28 cellular contexts compared by ENCODE assay signal in the genomic region with DNA sequence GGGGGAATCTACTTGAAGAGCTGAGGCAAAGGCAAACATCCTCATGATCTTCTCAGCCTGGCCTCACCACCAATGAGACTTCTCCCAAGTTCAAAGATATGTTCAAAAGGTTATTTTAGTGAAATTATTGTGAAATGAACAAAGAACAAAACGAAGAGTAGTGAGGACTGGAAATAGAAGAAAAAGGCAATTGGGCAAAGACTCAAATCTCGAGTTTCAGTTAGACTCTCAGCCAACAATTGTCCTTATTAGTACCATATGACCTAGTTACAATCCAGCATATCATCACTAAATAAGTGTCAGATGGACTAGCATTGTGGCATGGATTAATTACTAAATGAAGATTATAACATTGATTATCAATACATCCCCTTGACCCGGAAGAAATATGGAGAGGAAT. TPM values are rescaled to one million over a fixed set of nuclear protein-coding genes. Genes with fewer than 3 reads are reported as not detected.
"Had no signal": no experiment of that assay in that cellular context is flagged by ENCODE, and none has a peak within 500 bp of the region (broad histone marks: within the 10 kb centered on the region; RNA-seq: fewer than 3 reads in every experiment).

No MANE protein-coding gene starts in this region.

- H3K36me3 ChIP-seq: ascending aorta, breast epithelium, cardiac muscle cell, colonic mucosa, esophagus squamous epithelium, gastroesophageal sphincter, heart right ventricle had no signal

- H3K27me3 ChIP-seq: ascending aorta, breast epithelium, cardiac muscle cell, colonic mucosa, esophagus squamous epithelium, gastroesophageal sphincter, heart right ventricle, hepatocyte had no signal

- H3K27ac Mint-ChIP-seq: activated CD4-positive, alpha-beta memory T cell treated with anti-CD3 and anti-CD28 coated beads, Interleukin-2, amount 10 ng/mL, durations not matched to agents 7 days and 5 days; activated CD4-positive, alpha-beta T cell treated with anti-CD3 and anti-CD28 coated beads, Interleukin-2, amount 10 ng/mL, durations not matched to agents 7 days and 5 days; activated naive CD4-positive, alpha-beta T cell treated with anti-CD3 and anti-CD28 coated beads, Interleukin-2, amount 50 U/mL, for 24 hours; activated naive CD8-positive, alpha-beta T cell treated with anti-CD3 and anti-CD28 coated beads for 36 hours; activated naive CD8-positive, alpha-beta T cell treated with anti-CD3 and anti-CD28 coated beads, Interleukin-2, amount 50 U/mL, for 24 hours; activated T-helper 17 cell treated with anti-CD3 and anti-CD28 coated beads, Interleukin-2, amount 50 U/mL, for 72 hours; brain; WTC11 had no signal

- H3K9me3 Mint-ChIP-seq: activated CD4-positive, alpha-beta memory T cell treated with anti-CD3 and anti-CD28 coated beads, Interleukin-2, amount 10 ng/mL, durations not matched to agents 7 days and 5 days; activated CD4-positive, alpha-beta T cell treated with anti-CD3 and anti-CD28 coated beads, Interleukin-2, amount 10 ng/mL, durations not matched to agents 7 days and 5 days; activated naive CD4-positive, alpha-beta T cell treated with anti-CD3 and anti-CD28 coated beads, Interleukin-2, amount 50 U/mL, for 24 hours; activated naive CD8-positive, alpha-beta T cell treated with anti-CD3 and anti-CD28 coated beads for 36 hours; activated naive CD8-positive, alpha-beta T cell treated with anti-CD3 and anti-CD28 coated beads, Interleukin-2, amount 50 U/mL, for 24 hours; activated T-cell treated with anti-CD3 and anti-CD28 coated beads, Interleukin-2, amount 50 U/mL, for 4 hours; activated T-helper 17 cell treated with anti-CD3 and anti-CD28 coated beads, Interleukin-2, amount 50 U/mL, for 72 hours; brain; WTC11 had no signal

- H3K9me3 ChIP-seq: ascending aorta, breast epithelium, colonic mucosa, esophagus squamous epithelium, gastroesophageal sphincter, heart right ventricle had no signal

- H3K27ac ChIP-seq: ascending aorta, breast epithelium, cardiac muscle cell, colonic mucosa, epithelial cell of prostate, esophagus squamous epithelium, gastroesophageal sphincter, heart right ventricle, hepatocyte, VCaP had no signal

- H2AFZ ChIP-seq: hepatocyte had no signal

- H3K4me1 Mint-ChIP-seq: brain, WTC11 had no signal

- ATAC-seq: activated naive CD8-positive, alpha-beta T cell treated with anti-CD3 and anti-CD28 coated beads, Interleukin-2, amount 50 U/mL, for 24 hours; gastroesophageal sphincter; heart right ventricle; WTC11 had no signal

- H3K27me3 Mint-ChIP-seq: activated CD4-positive, alpha-beta T cell treated with anti-CD3 and anti-CD28 coated beads, Interleukin-2, amount 10 ng/mL, durations not matched to agents 7 days and 5 days; activated T-helper 17 cell treated with anti-CD3 and anti-CD28 coated beads, Interleukin-2, amount 50 U/mL, for 72 hours; brain had no signal

- H3K79me2 ChIP-seq: hepatocyte had no signal

- H3K36me3 Mint-ChIP-seq: activated naive CD4-positive, alpha-beta T cell treated with anti-CD3 and anti-CD28 coated beads, Interleukin-2, amount 50 U/mL, for 24 hours; activated naive CD8-positive, alpha-beta T cell treated with anti-CD3 and anti-CD28 coated beads for 36 hours; brain; WTC11 had no signal

- H3K4me3 ChIP-seq: ascending aorta, breast epithelium, cardiac muscle cell, colonic mucosa, esophagus squamous epithelium, gastroesophageal sphincter, heart right ventricle, hepatocyte had no signal

- H3K4me1 ChIP-seq: ascending aorta, breast epithelium, colonic mucosa, esophagus squamous epithelium, gastroesophageal sphincter, heart right ventricle had no signal

- H3K4me3 Mint-ChIP-seq: activated CD4-positive, alpha-beta memory T cell treated with anti-CD3 and anti-CD28 coated beads, Interleukin-2, amount 10 ng/mL, durations not matched to agents 7 days and 5 days; activated CD4-positive, alpha-beta T cell treated with anti-CD3 and anti-CD28 coated beads, Interleukin-2, amount 10 ng/mL, durations not matched to agents 7 days and 5 days; activated naive CD8-positive, alpha-beta T cell treated with anti-CD3 and anti-CD28 coated beads for 36 hours; activated naive CD8-positive, alpha-beta T cell treated with anti-CD3 and anti-CD28 coated beads, Interleukin-2, amount 50 U/mL, for 24 hours; activated T-cell treated with anti-CD3 and anti-CD28 coated beads, Interleukin-2, amount 50 U/mL, for 4 hours; brain; WTC11 had no signal

- DNase-seq: activated CD4-positive, alpha-beta T cell treated with anti-CD3 and anti-CD28 coated beads for 1 hour; activated CD4-positive, alpha-beta T cell treated with anti-CD3 and anti-CD28 coated beads, Interleukin-2, amount 50 U/mL, for 4 hours; activated CD8-positive, alpha-beta memory T cell treated with anti-CD3 and anti-CD28 coated beads, Interleukin-2, amount 50 U/mL, for 48 hours; activated gamma-delta T cell treated with Interleukin-2 at 50 U/mL for 16 hours; activated naive CD4-positive, alpha-beta T cell treated with Interleukin-2 at 50 U/mL for 16 hours; activated naive CD8-positive, alpha-beta T cell treated with anti-CD3 and anti-CD28 coated beads for 36 hours; activated naive CD8-positive, alpha-beta T cell treated with anti-CD3 and anti-CD28 coated beads, Interleukin-2, amount 50 U/mL, for 24 hours; activated T-cell treated with anti-CD3 and anti-CD28 coated beads, Interleukin-2, amount 50 U/mL, for 4 hours; cerebellar nuclear complex; colonic mucosa; effector CD8-positive, alpha-beta T cell; esophagus squamous epithelium; foreskin melanocyte; heart right ventricle had no signal

- H3K4me2 ChIP-seq: hepatocyte had no signal

RNA-seq across cellular contexts. Expression of a gene that starts 9.0 kb away (rescaled TPM):
- total RNA-seq: activated CD4-positive, alpha-beta memory T cell treated with anti-CD3 and anti-CD28 coated beads, Interleukin-2, amount 10 ng/mL, durations not matched to agents 7 days and 5 days; activated CD4-positive, alpha-beta T cell treated with anti-CD3 and anti-CD28 coated beads, Interleukin-2, amount 10 ng/mL, durations not matched to agents 7 days and 5 days; activated T-helper 17 cell treated with anti-CD3 and anti-CD28 coated beads, Interleukin-2, amount 50 U/mL, for 72 hours; ascending aorta; cardiac muscle cell; endothelial cell of umbilical vein; WTC11 had no signal
- polyA plus RNA-seq: cardiac muscle cell had no signal
